1 cellular context compared by ENCODE assay signal in the genomic region with DNA sequence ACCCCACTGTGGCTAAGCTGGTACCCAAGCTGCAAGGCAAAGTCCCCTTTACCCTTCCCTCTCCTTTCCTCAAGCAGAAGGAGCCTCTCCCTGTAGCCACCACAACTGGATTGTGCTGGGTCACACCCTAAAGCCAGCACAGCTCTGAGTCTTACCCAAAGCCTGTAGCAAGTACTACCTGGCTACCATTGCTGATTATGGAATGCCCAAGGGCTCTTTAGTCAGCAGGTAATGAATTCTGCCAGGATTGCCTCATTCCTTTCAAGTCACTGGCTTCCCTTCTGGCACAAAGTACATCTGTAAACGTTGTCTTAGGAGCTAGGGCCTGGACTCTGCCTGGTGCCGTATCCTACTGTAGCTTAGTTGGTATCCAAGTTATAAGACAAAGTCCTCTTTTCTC.
TF ChIP-seq lines count a peak whose summit lies in the region.

No MANE protein-coding gene starts in this region.

TF ChIP-seq in GM23338, 12 proteins besides CTCF, POLR2A, EP300 and RAD21 (continued from another document):
- TF ChIP-seq, protein P1, sequence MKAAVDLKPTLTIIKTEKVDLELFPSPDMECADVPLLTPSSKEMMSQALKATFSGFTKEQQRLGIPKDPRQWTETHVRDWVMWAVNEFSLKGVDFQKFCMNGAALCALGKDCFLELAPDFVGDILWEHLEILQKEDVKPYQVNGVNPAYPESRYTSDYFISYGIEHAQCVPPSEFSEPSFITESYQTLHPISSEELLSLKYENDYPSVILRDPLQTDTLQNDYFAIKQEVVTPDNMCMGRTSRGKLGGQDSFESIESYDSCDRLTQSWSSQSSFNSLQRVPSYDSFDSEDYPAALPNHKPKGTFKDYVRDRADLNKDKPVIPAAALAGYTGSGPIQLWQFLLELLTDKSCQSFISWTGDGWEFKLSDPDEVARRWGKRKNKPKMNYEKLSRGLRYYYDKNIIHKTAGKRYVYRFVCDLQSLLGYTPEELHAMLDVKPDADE (IDR thresholded peaks at IDR 0.05) = no peak
- TF ChIP-seq, protein P2, sequence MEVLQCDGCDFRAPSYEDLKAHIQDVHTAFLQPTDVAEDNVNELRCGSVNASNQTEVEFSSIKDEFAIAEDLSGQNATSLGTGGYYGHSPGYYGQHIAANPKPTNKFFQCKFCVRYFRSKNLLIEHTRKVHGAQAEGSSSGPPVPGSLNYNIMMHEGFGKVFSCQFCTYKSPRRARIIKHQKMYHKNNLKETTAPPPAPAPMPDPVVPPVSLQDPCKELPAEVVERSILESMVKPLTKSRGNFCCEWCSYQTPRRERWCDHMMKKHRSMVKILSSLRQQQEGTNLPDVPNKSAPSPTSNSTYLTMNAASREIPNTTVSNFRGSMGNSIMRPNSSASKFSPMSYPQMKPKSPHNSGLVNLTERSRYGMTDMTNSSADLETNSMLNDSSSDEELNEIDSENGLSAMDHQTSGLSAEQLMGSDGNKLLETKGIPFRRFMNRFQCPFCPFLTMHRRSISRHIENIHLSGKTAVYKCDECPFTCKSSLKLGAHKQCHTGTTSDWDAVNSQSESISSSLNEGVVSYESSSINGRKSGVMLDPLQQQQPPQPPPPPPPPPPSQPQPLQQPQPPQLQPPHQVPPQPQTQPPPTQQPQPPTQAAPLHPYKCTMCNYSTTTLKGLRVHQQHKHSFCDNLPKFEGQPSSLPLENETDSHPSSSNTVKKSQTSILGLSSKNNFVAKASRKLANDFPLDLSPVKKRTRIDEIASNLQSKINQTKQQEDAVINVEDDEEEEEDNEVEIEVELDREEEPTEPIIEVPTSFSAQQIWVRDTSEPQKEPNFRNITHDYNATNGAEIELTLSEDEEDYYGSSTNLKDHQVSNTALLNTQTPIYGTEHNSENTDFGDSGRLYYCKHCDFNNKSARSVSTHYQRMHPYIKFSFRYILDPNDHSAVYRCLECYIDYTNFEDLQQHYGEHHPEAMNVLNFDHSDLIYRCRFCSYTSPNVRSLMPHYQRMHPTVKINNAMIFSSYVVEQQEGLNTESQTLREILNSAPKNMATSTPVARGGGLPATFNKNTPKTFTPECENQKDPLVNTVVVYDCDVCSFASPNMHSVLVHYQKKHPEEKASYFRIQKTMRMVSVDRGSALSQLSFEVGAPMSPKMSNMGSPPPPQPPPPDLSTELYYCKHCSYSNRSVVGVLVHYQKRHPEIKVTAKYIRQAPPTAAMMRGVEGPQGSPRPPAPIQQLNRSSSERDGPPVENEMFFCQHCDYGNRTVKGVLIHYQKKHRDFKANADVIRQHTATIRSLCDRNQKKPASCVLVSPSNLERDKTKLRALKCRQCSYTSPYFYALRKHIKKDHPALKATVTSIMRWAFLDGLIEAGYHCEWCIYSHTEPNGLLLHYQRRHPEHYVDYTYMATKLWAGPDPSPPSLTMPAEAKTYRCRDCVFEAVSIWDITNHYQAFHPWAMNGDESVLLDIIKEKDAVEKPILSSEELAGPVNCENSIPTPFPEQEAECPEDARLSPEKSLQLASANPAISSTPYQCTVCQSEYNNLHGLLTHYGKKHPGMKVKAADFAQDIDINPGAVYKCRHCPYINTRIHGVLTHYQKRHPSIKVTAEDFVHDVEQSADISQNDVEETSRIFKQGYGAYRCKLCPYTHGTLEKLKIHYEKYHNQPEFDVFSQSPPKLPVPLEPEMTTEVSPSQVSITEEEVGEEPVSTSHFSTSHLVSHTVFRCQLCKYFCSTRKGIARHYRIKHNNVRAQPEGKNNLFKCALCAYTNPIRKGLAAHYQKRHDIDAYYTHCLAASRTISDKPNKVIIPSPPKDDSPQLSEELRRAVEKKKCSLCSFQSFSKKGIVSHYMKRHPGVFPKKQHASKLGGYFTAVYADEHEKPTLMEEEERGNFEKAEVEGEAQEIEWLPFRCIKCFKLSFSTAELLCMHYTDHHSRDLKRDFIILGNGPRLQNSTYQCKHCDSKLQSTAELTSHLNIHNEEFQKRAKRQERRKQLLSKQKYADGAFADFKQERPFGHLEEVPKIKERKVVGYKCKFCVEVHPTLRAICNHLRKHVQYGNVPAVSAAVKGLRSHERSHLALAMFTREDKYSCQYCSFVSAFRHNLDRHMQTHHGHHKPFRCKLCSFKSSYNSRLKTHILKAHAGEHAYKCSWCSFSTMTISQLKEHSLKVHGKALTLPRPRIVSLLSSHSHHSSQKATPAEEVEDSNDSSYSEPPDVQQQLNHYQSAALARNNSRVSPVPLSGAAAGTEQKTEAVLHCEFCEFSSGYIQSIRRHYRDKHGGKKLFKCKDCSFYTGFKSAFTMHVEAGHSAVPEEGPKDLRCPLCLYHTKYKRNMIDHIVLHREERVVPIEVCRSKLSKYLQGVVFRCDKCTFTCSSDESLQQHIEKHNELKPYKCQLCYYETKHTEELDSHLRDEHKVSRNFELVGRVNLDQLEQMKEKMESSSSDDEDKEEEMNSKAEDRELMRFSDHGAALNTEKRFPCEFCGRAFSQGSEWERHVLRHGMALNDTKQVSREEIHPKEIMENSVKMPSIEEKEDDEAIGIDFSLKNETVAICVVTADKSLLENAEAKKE (CRISPR knock-in tag; IDR thresholded peaks at IDR 0.05) = no peak
